In genomic region chr9:94971378-94972131, GRCh38 we compare ENCODE assay signal across 19 cellular contexts.
DNase-seq lines count a peak whose midpoint lies in the region; ATAC-seq, FAIRE-seq and TF ChIP-seq lines count a peak whose summit lies in the region.
"Had no signal": no experiment of that assay in that cellular context is flagged by ENCODE, and none has a peak within 500 bp of the region (broad histone marks: within the 10 kb centered on the region; RNA-seq: fewer than 3 reads in every experiment).

No MANE protein-coding gene starts in this region.

- H3K36me3 ChIP-seq in small intestine (ENCODE audit: control insufficient read depth in 2 of 2, insufficient read depth in 2 of 2, low read length in 2 of 2) (no peaks in the 10 kb centered on the region), left lung (no peaks in the 10 kb centered on the region)
- H3K36me3 ChIP-seq: neutrophil had no signal

- H3K4me3 ChIP-seq in foreskin fibroblast (ENCODE audit: low read depth in 1 of 2, low read length in 2 of 2) (no peak overlapping the region), small intestine (ENCODE audit: low read depth in 1 of 2, low read length in 2 of 2) (no peak overlapping the region), left lung (no peak overlapping the region)
- H3K4me3 ChIP-seq: GM23248, lung had no signal

- intact Hi-C loops in left lung (cut with DNase I) = no loop called here

- DNase-seq in NCI-H2107 treated with DMSO at 0.1 percent for 48 hours (lab: John Stamatoyannopoulos, UW; ENCODE audit: unreplicated experiment) (peak; percentile 64), NCI-H2107 (lab: John Stamatoyannopoulos, UW) (no peak), NCI-H82 (lab: John Stamatoyannopoulos, UW) (peak; percentile 97), foreskin fibroblast (peak; percentile 24 to 74), small intestine (peak; percentile 61), NAMALWA (ENCODE audit: low spot score) (no peak), left lung (no peak)
- DNase-seq in activated naive CD4-positive, alpha-beta T cell treated with anti-CD3 and anti-CD28 coated beads, Interleukin-2, amount 50 U/mL, for 72 hours (ENCODE audit: low spot score in 2 of 2) = no peak
- DNase-seq: activated CD4-positive, CD25-positive, alpha-beta regulatory T cell; activated CD8-positive, alpha-beta memory T cell treated with anti-CD3 and anti-CD28 coated beads, Interleukin-2, amount 50 U/mL, for 48 hours; GM23248; hypothalamus; NCI-H1436 treated with DMSO at 0.1 percent for 48 hours had no signal

- no peak for ATAC-seq in activated naive CD4-positive, alpha-beta T cell treated with anti-CD3 and anti-CD28 coated beads, Interleukin-2, amount 50 U/mL, for 72 hours
- ATAC-seq in left lung = no peak

- no peaks in the 10 kb centered on the region for H3K36me3 Mint-ChIP-seq in activated naive CD4-positive, alpha-beta T cell treated with anti-CD3 and anti-CD28 coated beads, Interleukin-2, amount 50 U/mL, for 72 hours

- WGBS in small intestine, 3 donors = 38 to 80% (median 59%) methylated on average over 13 of the region's 13 CpGs

- H3K9me3 Mint-ChIP-seq in activated naive CD4-positive, alpha-beta T cell treated with anti-CD3 and anti-CD28 coated beads, Interleukin-2, amount 50 U/mL, for 72 hours = no peaks in the 10 kb centered on the region
- H3K9me3 Mint-ChIP-seq: activated naive CD4-positive, alpha-beta T cell treated with anti-CD3 and anti-CD28 coated beads, Interleukin-2, amount 50 U/mL, for 24 hours; central memory CD8-positive, alpha-beta T cell; IgD-negative memory B cell had no signal

- peak overlapping the region in 1 of 2 donors; percentile 77 for H3K27ac Mint-ChIP-seq in activated naive CD4-positive, alpha-beta T cell treated with anti-CD3 and anti-CD28 coated beads, Interleukin-2, amount 50 U/mL, for 72 hours

- H3K9me3 ChIP-seq in small intestine (ENCODE audit: control insufficient read depth, low read depth) = no peaks in the 10 kb centered on the region
- no peaks in the 10 kb centered on the region for H3K9me3 ChIP-seq in left lung
- H3K9me3 ChIP-seq: neutrophil had no signal

- H3K4me1 ChIP-seq in small intestine (ENCODE audit: control insufficient read depth in 2 of 2, insufficient read depth in 1 of 2, low read depth in 1 of 2, low read length in 1 of 2) (peaks cover 8 to 11% of the 10 kb centered on the region in 2 donors), left lung (peaks cover 0 to 10% of the 10 kb centered on the region in 2 donors)

- TF ChIP-seq CTCF in foreskin fibroblast (IDR thresholded peaks at IDR 0.05; ENCODE audit: low read depth, low read length) (no peak), left lung (IDR thresholded peaks at IDR 0.05) (no peak)

- H3K27me3 ChIP-seq in small intestine (ENCODE audit: control insufficient read depth in 2 of 2, insufficient read depth in 2 of 2, low read length in 2 of 2) = no peaks in the 10 kb centered on the region
- H3K27me3 ChIP-seq in left lung = no peaks in the 10 kb centered on the region
- H3K27me3 ChIP-seq: neutrophil had no signal

- no peak for FAIRE-seq in small intestine (lab: Jason Lieb, UNC)

- H3K27ac ChIP-seq in small intestine (ENCODE audit: low read depth in 1 of 2, low read length in 1 of 2) (no peak overlapping the region), left lung (no peak overlapping the region)
- H3K27ac ChIP-seq: epithelial cell of prostate, GM23248, neutrophil had no signal

Comparison
In these comparisons a context has a peak if more than half of its experiments do, and no peak if none do; other contexts are left out.
1. DNase-seq: peak in NCI-H2107 treated with DMSO at 0.1 percent for 48 hours (single experiment), NCI-H82 (single experiment), foreskin fibroblast (2 of 2) and small intestine (single experiment); none in NCI-H2107 (single experiment), NAMALWA (single experiment), activated naive CD4-positive, alpha-beta T cell treated with anti-CD3 and anti-CD28 coated beads, Interleukin-2, amount 50 U/mL, for 72 hours (0 of 2) and left lung (0 of 2).